ENCODE assay signal across 13 cellular contexts in genomic region chr17:45816966-45817365, GRCh38.
DNase-seq lines count a peak whose midpoint lies in the region.
"Had no signal": no experiment of that assay in that cellular context is flagged by ENCODE, and none has a peak within 500 bp of the region (broad histone marks: within the 10 kb centered on the region; RNA-seq: fewer than 3 reads in every experiment).

No MANE protein-coding gene starts in this region.

- DNase-seq in NCI-H2171 treated with DMSO at 0.1 percent for 48 hours (lab: John Stamatoyannopoulos, UW) (peak; percentile 23), NCI-H2171 (lab: John Stamatoyannopoulos, UW) (no peak), NCI-H69 (lab: John Stamatoyannopoulos, UW) (peak; percentile 27), left kidney (ENCODE audit: low read depth, low spot score) (peak; percentile 58), hepatic stellate cell (ENCODE audit: low spot score) (no peak), pons (ENCODE audit: low spot score) (no peak)
- DNase-seq: AML-193; Caco-2; Calu3; CD4-positive, alpha-beta T cell; CD8-positive, alpha-beta T cell; DMS79 treated with DMSO at 0.1 percent for 48 hours; GF-D8 had no signal

Comparison
In these comparisons a context has a peak if more than half of its experiments do, and no peak if none do; other contexts are left out.
1. DNase-seq: peak in NCI-H2171 treated with DMSO at 0.1 percent for 48 hours (single experiment), NCI-H69 (single experiment) and left kidney (single experiment); none in NCI-H2171 (single experiment), hepatic stellate cell (single experiment) and pons (single experiment).